1 cellular context compared by ENCODE assay signal in the genomic region with DNA sequence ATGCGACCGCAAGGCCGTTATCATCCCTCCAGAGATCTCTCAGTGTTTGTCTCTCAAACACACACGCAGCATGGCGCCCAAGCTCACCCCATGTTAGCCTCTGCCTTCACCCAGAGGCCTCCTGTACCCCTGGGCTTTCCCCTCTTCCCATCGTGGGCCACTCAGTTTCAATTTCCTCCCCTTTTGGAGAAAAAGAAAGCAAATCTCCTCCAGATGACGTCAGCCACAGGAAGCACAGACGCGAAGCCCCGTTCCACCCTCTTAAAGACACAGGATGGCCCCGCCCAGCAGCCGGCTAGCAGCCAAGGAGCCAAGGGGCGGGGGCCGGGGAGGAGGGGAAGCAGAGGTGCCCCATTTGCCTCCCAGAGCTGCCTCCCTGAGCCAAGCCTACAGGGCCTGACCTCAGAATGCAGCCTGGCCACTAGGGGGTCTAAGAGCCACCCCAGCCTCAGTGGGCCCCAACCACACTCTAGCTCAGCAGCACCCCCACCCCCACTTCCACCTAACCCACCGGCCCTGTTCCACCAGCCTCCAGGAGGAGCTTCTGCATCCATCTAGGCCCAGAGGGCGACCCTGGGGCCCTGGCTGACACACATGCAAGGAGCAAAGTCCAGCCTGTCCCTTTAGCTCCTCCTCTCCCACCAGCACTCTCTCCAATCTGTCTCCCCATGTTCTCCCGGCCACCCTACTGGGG.
TF ChIP-seq lines count a peak whose summit lies in the region.

No MANE protein-coding gene starts in this region.

TF ChIP-seq in K562, 482 proteins besides CTCF, POLR2A, EP300 and RAD21 (continued from another document and continues in another):
- TF ChIP-seq, protein P1, sequence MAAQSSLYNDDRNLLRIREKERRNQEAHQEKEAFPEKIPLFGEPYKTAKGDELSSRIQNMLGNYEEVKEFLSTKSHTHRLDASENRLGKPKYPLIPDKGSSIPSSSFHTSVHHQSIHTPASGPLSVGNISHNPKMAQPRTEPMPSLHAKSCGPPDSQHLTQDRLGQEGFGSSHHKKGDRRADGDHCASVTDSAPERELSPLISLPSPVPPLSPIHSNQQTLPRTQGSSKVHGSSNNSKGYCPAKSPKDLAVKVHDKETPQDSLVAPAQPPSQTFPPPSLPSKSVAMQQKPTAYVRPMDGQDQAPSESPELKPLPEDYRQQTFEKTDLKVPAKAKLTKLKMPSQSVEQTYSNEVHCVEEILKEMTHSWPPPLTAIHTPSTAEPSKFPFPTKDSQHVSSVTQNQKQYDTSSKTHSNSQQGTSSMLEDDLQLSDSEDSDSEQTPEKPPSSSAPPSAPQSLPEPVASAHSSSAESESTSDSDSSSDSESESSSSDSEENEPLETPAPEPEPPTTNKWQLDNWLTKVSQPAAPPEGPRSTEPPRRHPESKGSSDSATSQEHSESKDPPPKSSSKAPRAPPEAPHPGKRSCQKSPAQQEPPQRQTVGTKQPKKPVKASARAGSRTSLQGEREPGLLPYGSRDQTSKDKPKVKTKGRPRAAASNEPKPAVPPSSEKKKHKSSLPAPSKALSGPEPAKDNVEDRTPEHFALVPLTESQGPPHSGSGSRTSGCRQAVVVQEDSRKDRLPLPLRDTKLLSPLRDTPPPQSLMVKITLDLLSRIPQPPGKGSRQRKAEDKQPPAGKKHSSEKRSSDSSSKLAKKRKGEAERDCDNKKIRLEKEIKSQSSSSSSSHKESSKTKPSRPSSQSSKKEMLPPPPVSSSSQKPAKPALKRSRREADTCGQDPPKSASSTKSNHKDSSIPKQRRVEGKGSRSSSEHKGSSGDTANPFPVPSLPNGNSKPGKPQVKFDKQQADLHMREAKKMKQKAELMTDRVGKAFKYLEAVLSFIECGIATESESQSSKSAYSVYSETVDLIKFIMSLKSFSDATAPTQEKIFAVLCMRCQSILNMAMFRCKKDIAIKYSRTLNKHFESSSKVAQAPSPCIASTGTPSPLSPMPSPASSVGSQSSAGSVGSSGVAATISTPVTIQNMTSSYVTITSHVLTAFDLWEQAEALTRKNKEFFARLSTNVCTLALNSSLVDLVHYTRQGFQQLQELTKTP (IDR thresholded peaks at IDR 0.05; ENCODE audit: low read depth in 1 of 2, partially characterized antibody in 2 of 2): peak in 1 of 2 experiments; percentile 23
- no peak for TF ChIP-seq BACH1 (tag; IDR thresholded peaks at IDR 0.05)
- TF ChIP-seq DNMT1 (IDR thresholded peaks at IDR 0.05): 0 out of 2 replicates have a peak, but pooled peaks have one; percentile 63
- TF ChIP-seq, protein P2, sequence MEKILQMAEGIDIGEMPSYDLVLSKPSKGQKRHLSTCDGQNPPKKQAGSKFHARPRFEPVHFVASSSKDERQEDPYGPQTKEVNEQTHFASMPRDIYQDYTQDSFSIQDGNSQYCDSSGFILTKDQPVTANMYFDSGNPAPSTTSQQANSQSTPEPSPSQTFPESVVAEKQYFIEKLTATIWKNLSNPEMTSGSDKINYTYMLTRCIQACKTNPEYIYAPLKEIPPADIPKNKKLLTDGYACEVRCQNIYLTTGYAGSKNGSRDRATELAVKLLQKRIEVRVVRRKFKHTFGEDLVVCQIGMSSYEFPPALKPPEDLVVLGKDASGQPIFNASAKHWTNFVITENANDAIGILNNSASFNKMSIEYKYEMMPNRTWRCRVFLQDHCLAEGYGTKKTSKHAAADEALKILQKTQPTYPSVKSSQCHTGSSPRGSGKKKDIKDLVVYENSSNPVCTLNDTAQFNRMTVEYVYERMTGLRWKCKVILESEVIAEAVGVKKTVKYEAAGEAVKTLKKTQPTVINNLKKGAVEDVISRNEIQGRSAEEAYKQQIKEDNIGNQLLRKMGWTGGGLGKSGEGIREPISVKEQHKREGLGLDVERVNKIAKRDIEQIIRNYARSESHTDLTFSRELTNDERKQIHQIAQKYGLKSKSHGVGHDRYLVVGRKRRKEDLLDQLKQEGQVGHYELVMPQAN (IDR thresholded peaks at IDR 0.05; ENCODE audit: borderline replicate concordance): peak; percentile 74
- TF ChIP-seq ZBTB7A (IDR thresholded peaks at IDR 0.05; ENCODE audit: borderline replicate concordance, control insufficient read depth, low read depth, low read length): peak; percentile 70
- no peak for TF ChIP-seq KLF16 (IDR thresholded peaks at IDR 0.05)
- no peak for TF ChIP-seq PHF21A (IDR thresholded peaks at IDR 0.05; ENCODE audit: borderline replicate concordance, low read depth)
- no peak for TF ChIP-seq ZFPM2 (CRISPR knock-in tag; IDR thresholded peaks at IDR 0.05)
- TF ChIP-seq, protein P3, sequence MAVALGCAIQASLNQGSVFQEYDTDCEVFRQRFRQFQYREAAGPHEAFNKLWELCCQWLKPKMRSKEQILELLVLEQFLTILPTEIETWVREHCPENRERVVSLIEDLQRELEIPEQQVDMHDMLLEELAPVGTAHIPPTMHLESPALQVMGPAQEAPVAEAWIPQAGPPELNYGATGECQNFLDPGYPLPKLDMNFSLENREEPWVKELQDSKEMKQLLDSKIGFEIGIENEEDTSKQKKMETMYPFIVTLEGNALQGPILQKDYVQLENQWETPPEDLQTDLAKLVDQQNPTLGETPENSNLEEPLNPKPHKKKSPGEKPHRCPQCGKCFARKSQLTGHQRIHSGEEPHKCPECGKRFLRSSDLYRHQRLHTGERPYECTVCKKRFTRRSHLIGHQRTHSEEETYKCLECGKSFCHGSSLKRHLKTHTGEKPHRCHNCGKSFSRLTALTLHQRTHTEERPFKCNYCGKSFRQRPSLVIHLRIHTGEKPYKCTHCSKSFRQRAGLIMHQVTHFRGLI (CRISPR knock-in tag; IDR thresholded peaks at IDR 0.05): no peak
- TF ChIP-seq ZNF174 (CRISPR knock-in tag; IDR thresholded peaks at IDR 0.05): no peak
- no peak for TF ChIP-seq SMARCC2 (IDR thresholded peaks at IDR 0.05; ENCODE audit: low read depth)
- TF ChIP-seq RBM15 (IDR thresholded peaks at IDR 0.05; ENCODE audit: insufficient read depth, low read length): no peak
- TF ChIP-seq BDP1 (IDR thresholded peaks at IDR 0.05; ENCODE audit: insufficient read depth, insufficient read length): no peak
- peak; percentile 49 for TF ChIP-seq TAF9B (IDR thresholded peaks at IDR 0.05; ENCODE audit: partially characterized antibody)
- TF ChIP-seq ZNF79 (CRISPR knock-in tag; IDR thresholded peaks at IDR 0.05; ENCODE audit: low read depth): no peak
- TF ChIP-seq, protein P4, sequence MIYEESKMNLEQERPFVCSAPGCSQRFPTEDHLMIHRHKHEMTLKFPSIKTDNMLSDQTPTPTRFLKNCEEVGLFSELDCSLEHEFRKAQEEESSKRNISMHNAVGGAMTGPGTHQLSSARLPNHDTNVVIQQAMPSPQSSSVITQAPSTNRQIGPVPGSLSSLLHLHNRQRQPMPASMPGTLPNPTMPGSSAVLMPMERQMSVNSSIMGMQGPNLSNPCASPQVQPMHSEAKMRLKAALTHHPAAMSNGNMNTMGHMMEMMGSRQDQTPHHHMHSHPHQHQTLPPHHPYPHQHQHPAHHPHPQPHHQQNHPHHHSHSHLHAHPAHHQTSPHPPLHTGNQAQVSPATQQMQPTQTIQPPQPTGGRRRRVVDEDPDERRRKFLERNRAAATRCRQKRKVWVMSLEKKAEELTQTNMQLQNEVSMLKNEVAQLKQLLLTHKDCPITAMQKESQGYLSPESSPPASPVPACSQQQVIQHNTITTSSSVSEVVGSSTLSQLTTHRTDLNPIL (CRISPR knock-in tag; IDR thresholded peaks at IDR 0.05): no peak
- TF ChIP-seq TEAD1 (CRISPR knock-in tag; IDR thresholded peaks at IDR 0.05): no peak
- no peak for TF ChIP-seq RBM25 (IDR thresholded peaks at IDR 0.05; ENCODE audit: low read depth, low read length, severe bottlenecking)
- no peak for TF ChIP-seq RBM17 (IDR thresholded peaks at IDR 0.05; ENCODE audit: borderline replicate concordance, low read depth, low read length)
- TF ChIP-seq, protein P5, sequence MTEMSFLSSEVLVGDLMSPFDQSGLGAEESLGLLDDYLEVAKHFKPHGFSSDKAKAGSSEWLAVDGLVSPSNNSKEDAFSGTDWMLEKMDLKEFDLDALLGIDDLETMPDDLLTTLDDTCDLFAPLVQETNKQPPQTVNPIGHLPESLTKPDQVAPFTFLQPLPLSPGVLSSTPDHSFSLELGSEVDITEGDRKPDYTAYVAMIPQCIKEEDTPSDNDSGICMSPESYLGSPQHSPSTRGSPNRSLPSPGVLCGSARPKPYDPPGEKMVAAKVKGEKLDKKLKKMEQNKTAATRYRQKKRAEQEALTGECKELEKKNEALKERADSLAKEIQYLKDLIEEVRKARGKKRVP (CRISPR knock-in tag; IDR thresholded peaks at IDR 0.05): no peak
- TF ChIP-seq, protein P6, sequence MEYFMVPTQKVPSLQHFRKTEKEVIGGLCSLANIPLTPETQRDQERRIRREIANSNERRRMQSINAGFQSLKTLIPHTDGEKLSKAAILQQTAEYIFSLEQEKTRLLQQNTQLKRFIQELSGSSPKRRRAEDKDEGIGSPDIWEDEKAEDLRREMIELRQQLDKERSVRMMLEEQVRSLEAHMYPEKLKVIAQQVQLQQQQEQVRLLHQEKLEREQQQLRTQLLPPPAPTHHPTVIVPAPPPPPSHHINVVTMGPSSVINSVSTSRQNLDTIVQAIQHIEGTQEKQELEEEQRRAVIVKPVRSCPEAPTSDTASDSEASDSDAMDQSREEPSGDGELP (CRISPR knock-in tag; IDR thresholded peaks at IDR 0.05; ENCODE audit: borderline replicate concordance): peak; percentile 53; the same call in 1 of the 2 replicates
- TF ChIP-seq, protein P7, sequence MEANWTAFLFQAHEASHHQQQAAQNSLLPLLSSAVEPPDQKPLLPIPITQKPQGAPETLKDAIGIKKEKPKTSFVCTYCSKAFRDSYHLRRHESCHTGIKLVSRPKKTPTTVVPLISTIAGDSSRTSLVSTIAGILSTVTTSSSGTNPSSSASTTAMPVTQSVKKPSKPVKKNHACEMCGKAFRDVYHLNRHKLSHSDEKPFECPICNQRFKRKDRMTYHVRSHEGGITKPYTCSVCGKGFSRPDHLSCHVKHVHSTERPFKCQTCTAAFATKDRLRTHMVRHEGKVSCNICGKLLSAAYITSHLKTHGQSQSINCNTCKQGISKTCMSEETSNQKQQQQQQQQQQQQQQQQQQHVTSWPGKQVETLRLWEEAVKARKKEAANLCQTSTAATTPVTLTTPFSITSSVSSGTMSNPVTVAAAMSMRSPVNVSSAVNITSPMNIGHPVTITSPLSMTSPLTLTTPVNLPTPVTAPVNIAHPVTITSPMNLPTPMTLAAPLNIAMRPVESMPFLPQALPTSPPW (CRISPR knock-in tag; IDR thresholded peaks at IDR 0.05): peak; percentile 89
- TF ChIP-seq RHOXF2B (CRISPR knock-in tag; conservative IDR thresholded peaks at IDR 0.05): no peak
- TF ChIP-seq FOSL1 (tag; conservative IDR thresholded peaks at IDR 0.05): peak; percentile 54
- TF ChIP-seq PCBP1 (IDR thresholded peaks at IDR 0.05; ENCODE audit: low read depth, low read length, poor library complexity, severe bottlenecking): no peak
- peak; percentile 24 for TF ChIP-seq PHF20 (IDR thresholded peaks at IDR 0.05; ENCODE audit: partially characterized antibody)
- no peak for TF ChIP-seq CAMTA2 (CRISPR knock-in tag; conservative IDR thresholded peaks at IDR 0.05)
- TF ChIP-seq HNRNPUL1 (IDR thresholded peaks at IDR 0.05; ENCODE audit: low read length): no peak
- no peak for TF ChIP-seq CBFB (CRISPR knock-in tag; IDR thresholded peaks at IDR 0.05)
- TF ChIP-seq, protein P8, sequence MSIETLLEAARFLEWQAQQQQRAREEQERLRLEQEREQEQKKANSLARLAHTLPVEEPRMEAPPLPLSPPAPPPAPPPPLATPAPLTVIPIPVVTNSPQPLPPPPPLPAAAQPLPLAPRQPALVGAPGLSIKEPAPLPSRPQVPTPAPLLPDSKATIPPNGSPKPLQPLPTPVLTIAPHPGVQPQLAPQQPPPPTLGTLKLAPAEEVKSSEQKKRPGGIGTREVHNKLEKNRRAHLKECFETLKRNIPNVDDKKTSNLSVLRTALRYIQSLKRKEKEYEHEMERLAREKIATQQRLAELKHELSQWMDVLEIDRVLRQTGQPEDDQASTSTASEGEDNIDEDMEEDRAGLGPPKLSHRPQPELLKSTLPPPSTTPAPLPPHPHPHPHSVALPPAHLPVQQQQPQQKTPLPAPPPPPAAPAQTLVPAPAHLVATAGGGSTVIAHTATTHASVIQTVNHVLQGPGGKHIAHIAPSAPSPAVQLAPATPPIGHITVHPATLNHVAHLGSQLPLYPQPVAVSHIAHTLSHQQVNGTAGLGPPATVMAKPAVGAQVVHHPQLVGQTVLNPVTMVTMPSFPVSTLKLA (conservative IDR thresholded peaks at IDR 0.05): peak; percentile 76 to 83
- TF ChIP-seq ZNF75A (CRISPR knock-in tag; IDR thresholded peaks at IDR 0.05): no peak
- TF ChIP-seq, protein P9, sequence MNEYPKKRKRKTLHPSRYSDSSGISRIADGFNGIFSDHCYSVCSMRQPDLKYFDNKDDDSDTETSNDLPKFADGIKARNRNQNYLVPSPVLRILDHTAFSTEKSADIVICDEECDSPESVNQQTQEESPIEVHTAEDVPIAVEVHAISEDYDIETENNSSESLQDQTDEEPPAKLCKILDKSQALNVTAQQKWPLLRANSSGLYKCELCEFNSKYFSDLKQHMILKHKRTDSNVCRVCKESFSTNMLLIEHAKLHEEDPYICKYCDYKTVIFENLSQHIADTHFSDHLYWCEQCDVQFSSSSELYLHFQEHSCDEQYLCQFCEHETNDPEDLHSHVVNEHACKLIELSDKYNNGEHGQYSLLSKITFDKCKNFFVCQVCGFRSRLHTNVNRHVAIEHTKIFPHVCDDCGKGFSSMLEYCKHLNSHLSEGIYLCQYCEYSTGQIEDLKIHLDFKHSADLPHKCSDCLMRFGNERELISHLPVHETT (CRISPR knock-in tag; conservative IDR thresholded peaks at IDR 0.05 in 1 of 2, IDR thresholded peaks at IDR 0.05 in 1 of 2): 0 out of 4 replicates have a peak, but pooled peaks of 1 of the 2 experiments have one; percentile 45
- no peak for TF ChIP-seq POLR3G (IDR thresholded peaks at IDR 0.05; ENCODE audit: extremely low read depth, insufficient read length, insufficient replicate concordance)
- no peak for TF ChIP-seq NCOA6 (IDR thresholded peaks at IDR 0.05)
- peak; percentile 93 for TF ChIP-seq EP400 (IDR thresholded peaks at IDR 0.05)
